In genomic region chr1:205229399-205229861, GRCh38 we compare ENCODE assay signal across 8 cellular contexts. TPM values are rescaled to one million over a fixed set of nuclear protein-coding genes. Genes with fewer than 3 reads are reported as not detected.
DNase-seq lines count a peak whose midpoint lies in the region; ATAC-seq and TF ChIP-seq lines count a peak whose summit lies in the region.

No MANE protein-coding gene starts in this region.

- no peak overlapping the region for H2AK5ac ChIP-seq in H9 (ENCODE audit: insufficient read length, low read length)

- H3K4me3 Mint-ChIP-seq in H9 = peak overlapping the region; percentile 79 to 90

- no peaks in the 10 kb centered on the region for H4K20me1 ChIP-seq in H9 (ENCODE audit: control insufficient read depth, insufficient read depth, insufficient read length)

- no peaks in the 10 kb centered on the region for H3K79me1 ChIP-seq in H9 (ENCODE audit: insufficient read depth, low read depth, low read length, poor library complexity, severe bottlenecking)

- peaks cover 33 to 36% of the 10 kb centered on the region in 2 experiments for H3K4me1 Mint-ChIP-seq in H9

- no peak overlapping the region for H2BK120ac ChIP-seq in H9 (ENCODE audit: low read depth, low read length, poor library complexity, severe bottlenecking)

- H3T11ph ChIP-seq in H9 (ENCODE audit: low read length) = no peak overlapping the region

- H3K23ac ChIP-seq in H9 (ENCODE audit: insufficient read length, low read depth, low read length) = no peak overlapping the region

- no peak overlapping the region for H3K27ac ChIP-seq in H9 (ENCODE audit: insufficient read length, low read depth, low read length)
- H3K27ac ChIP-seq in lower lobe of right lung = no peak overlapping the region

- no peaks in the 10 kb centered on the region for H3K9me3 ChIP-seq in H9 (ENCODE audit: control insufficient read depth, low read depth, low read length)
- no peaks in the 10 kb centered on the region for H3K9me3 ChIP-seq in lower lobe of right lung

- H4K8ac ChIP-seq in H9 (replicated peaks; ENCODE audit: insufficient read length, low read depth, low read length) = no peak overlapping the region

- H2BK12ac ChIP-seq in H9 (ENCODE audit: insufficient read length, low read depth, low read length) = no peak overlapping the region

- H3K4me2 ChIP-seq in H9 (ENCODE audit: insufficient read depth, insufficient read length, low read length) = peak overlapping the region; percentile 74

- H4K5ac ChIP-seq in H9 (ENCODE audit: insufficient read length, low read depth, low read length) = no peak overlapping the region

- H3K36me3 Mint-ChIP-seq in H9 (ENCODE audit: insufficient read depth in 1 of 3, low read depth in 3 of 3) = 0 out of 7 replicates have a peak, but pooled peaks cover 0 to 3% (median 0%) of the 10 kb centered on the region in 3 experiments

- H2AFZ ChIP-seq in H9 (ENCODE audit: low read length) = no peak overlapping the region

- H3K27me3 Mint-ChIP-seq in H9 (ENCODE audit: low read depth) = peaks cover 20% of the 10 kb centered on the region

- H4K91ac ChIP-seq in H9 (ENCODE audit: insufficient read length, low read depth, low read length) = no peak overlapping the region

- no peak overlapping the region for H2BK5ac ChIP-seq in H9 (ENCODE audit: insufficient read length, low read length)

- no peak overlapping the region for H3K14ac ChIP-seq in H9 (ENCODE audit: insufficient read depth, low read length)

- intact Hi-C loops in lower lobe of right lung (cut with DNase I) = no loop called here

- H3K18ac ChIP-seq in H9 (ENCODE audit: insufficient read length, low read depth, low read length) = no peak overlapping the region

- WGBS in H9 (ENCODE audit: extremely low coverage, insufficient read length, low lambda C conversion rate) = no CpG with 5 or more reads among the region's 15 CpGs

- H3K9ac ChIP-seq in H9 (ENCODE audit: extremely low read depth, insufficient read length, low read length) = no peak overlapping the region

- H3K23me2 ChIP-seq in H9 (ENCODE audit: insufficient read length, low read depth, low read length, poor library complexity, severe bottlenecking) = peaks cover 14% of the 10 kb centered on the region

- TF ChIP-seq CTCF in AG10803 (conservative IDR thresholded peaks at IDR 0.05; ENCODE audit: low read length) (peak; percentile 25; the same call in 1 of the 2 replicates), H9 (conservative IDR thresholded peaks at IDR 0.05) (peak; percentile 38; the same call in 1 of the 3 replicates), lower lobe of right lung (IDR thresholded peaks at IDR 0.05) (peak; percentile 14)

- ATAC-seq in lower lobe of right lung (peak; percentile 66 to 76), HG02852 (IDR thresholded peaks at IDR 0.05; ENCODE audit: unreplicated experiment) (no peak)

- H3K79me2 ChIP-seq in H9 (ENCODE audit: insufficient read depth, low read length) = no peaks in the 10 kb centered on the region

- H3K4me3 ChIP-seq in AG10803 (ENCODE audit: low read length) = peak overlapping the region; percentile 24; the same call in 1 of the 2 replicates
- H3K4me3 ChIP-seq in lower lobe of right lung = peak overlapping the region; percentile 67

- no peaks in the 10 kb centered on the region for H3K36me3 ChIP-seq in lower lobe of right lung

- no peaks in the 10 kb centered on the region; a peak in 1 of 5 replicates for H3K9me3 Mint-ChIP-seq in H9

- H3K4me1 ChIP-seq in H9 (ENCODE audit: insufficient read depth, low read length) (peaks cover 9% of the 10 kb centered on the region), lower lobe of right lung (peaks cover 27% of the 10 kb centered on the region)

- H3K4ac ChIP-seq in H9 (ENCODE audit: low read depth, low read length) = no peak overlapping the region

- H2BK15ac ChIP-seq in H9 (ENCODE audit: low read depth, low read length) = no peak overlapping the region

- H3K56ac ChIP-seq in H9 (ENCODE audit: insufficient read length, low read depth, low read length) = no peak overlapping the region

- H3K27me3 ChIP-seq in H9 (ENCODE audit: insufficient read depth, low read length) = no peaks in the 10 kb centered on the region
- H3K27me3 ChIP-seq in lower lobe of right lung (ENCODE audit: low read depth) = no peaks in the 10 kb centered on the region

- H2BK20ac ChIP-seq in H9 (ENCODE audit: low read depth, low read length, poor library complexity, severe bottlenecking) = no peak overlapping the region

- H3K27ac Mint-ChIP-seq in H9 = 0 out of 7 replicates have a peak overlapping the region, but pooled peaks of 1 of the 3 experiments have one; percentile 23

- DNase-seq in AG10803 (ENCODE audit: low read depth) (peak; percentile 31), H9 (peak; percentile 88), NCI-H510A treated with DMSO at 0.1 percent for 48 hours (lab: John Stamatoyannopoulos, UW) (peak; percentile 96), dermis microvascular lymphatic vessel endothelial cell (ENCODE audit: low read depth in 2 of 2) (peak; percentile 1 to 45), lower lobe of right lung (no peak)
- peak; percentile 63 to 78 for DNase-seq in activated CD4-positive, alpha-beta T cell treated with anti-CD3 and anti-CD28 coated beads, Interleukin-2, amount 50 U/mL, for 48 hours
- peak in 2 of 3 donors; percentile 61 to 62 for DNase-seq in stimulated activated CD4-positive, alpha-beta T cell treated with anti-CD3 and anti-CD28 coated beads, TNF-alpha, amount 100 ng/mL, for 48 hours (ENCODE audit: low read depth in 3 of 3)

RNA-seq across cellular contexts. Expression of gene TMCC2, which starts 1.7 kb away (rescaled TPM):
- total RNA-seq in H9 (2021) (11.3 and 11.7 TPM in 2 replicates), dermis microvascular lymphatic vessel endothelial cell (0.38 and 0.77 TPM in 2 replicates), lower lobe of right lung (3.0 TPM)

RNA-seq across cellular contexts. Expression of gene DSTYK, which starts 17.9 kb away (rescaled TPM):
- total RNA-seq in H9 (2021) = 7.7 and 8.5 TPM in 2 replicates
- 9.8 and 11.3 TPM in 2 replicates for total RNA-seq in dermis microvascular lymphatic vessel endothelial cell
- total RNA-seq in lower lobe of right lung = 10.7 TPM
